ENCODE assay signal across 7 cellular contexts in genomic region chr12:96501139-96501741, GRCh38. TPM values are rescaled to one million over a fixed set of nuclear protein-coding genes. Genes with fewer than 3 reads are reported as not detected.
DNase-seq lines count a peak whose midpoint lies in the region; ATAC-seq and TF ChIP-seq lines count a peak whose summit lies in the region.

No MANE protein-coding gene starts in this region.

- peak in 1 of 4 donors; percentile 26 for TF ChIP-seq POLR2A in esophagus squamous epithelium (IDR thresholded peaks at IDR 0.05)

- H3K9me3 ChIP-seq in esophagus squamous epithelium (no peaks in the 10 kb centered on the region), parathyroid adenoma (ENCODE audit: control insufficient read depth, low read length) (no peaks in the 10 kb centered on the region)

- H3K4me2 ChIP-seq in parathyroid adenoma (ENCODE audit: low read length), result no peak overlapping the region

- no peak overlapping the region for H3K9ac ChIP-seq in parathyroid adenoma

- ATAC-seq in GM18499 (IDR thresholded peaks at IDR 0.05; ENCODE audit: insufficient read depth, unreplicated experiment) (peak; percentile 61), GM21786 (IDR thresholded peaks at IDR 0.05; ENCODE audit: unreplicated experiment) (peak; percentile 79)

- no peaks in the 10 kb centered on the region for H3K36me3 ChIP-seq in esophagus squamous epithelium
- no peaks in the 10 kb centered on the region for H3K36me3 ChIP-seq in parathyroid adenoma (ENCODE audit: control insufficient read depth, insufficient read depth, low read length)

- no peaks in the 10 kb centered on the region for H3K27me3 ChIP-seq in esophagus squamous epithelium
- no peaks in the 10 kb centered on the region for H3K27me3 ChIP-seq in parathyroid adenoma (ENCODE audit: control insufficient read depth, insufficient read depth, low read length)

- H3K4me3 ChIP-seq in esophagus squamous epithelium (no peak overlapping the region), parathyroid adenoma (ENCODE audit: low read depth, low read length) (no peak overlapping the region)

- DNase-seq in KBM-7 (peak; percentile 52), esophagus squamous epithelium (lab: John Stamatoyannopoulos, UW) (peak; percentile 16), GM19240 (ENCODE audit: insufficient read length, low spot score) (no peak)
- peak; percentile 18 for DNase-seq in activated CD4-positive, alpha-beta T cell treated with anti-CD3 and anti-CD28 coated beads for 1 hour

- H3K27ac ChIP-seq in esophagus squamous epithelium, result peak overlapping the region; percentile 70 to 83 (median 80)
- peak overlapping the region; percentile 53 for H3K27ac ChIP-seq in parathyroid adenoma

- TF ChIP-seq CTCF in esophagus squamous epithelium (IDR thresholded peaks at IDR 0.05) (no peak), parathyroid adenoma (IDR thresholded peaks at IDR 0.05) (no peak)

- H3K4me1 ChIP-seq in esophagus squamous epithelium (peaks cover 0 to 32% (median 11%) of the 10 kb centered on the region in 3 donors), parathyroid adenoma (no peaks in the 10 kb centered on the region)

- 16 to 34% methylated on average over 5 of the region's 5 CpGs for WGBS in esophagus squamous epithelium, 2 donors

- H2AFZ ChIP-seq in parathyroid adenoma, result no peak overlapping the region

- intact Hi-C loops in esophagus squamous epithelium (cut with DNase I), result no loop called here

- in situ Hi-C loops in KBM-7 (cut with MboI; ENCODE audit: low pct_unique_long_range_greater_than_20kb, low sequenced_read_pairs), result no loop called here

- H3K79me2 ChIP-seq in parathyroid adenoma, result no peaks in the 10 kb centered on the region

RNA-seq across cellular contexts. Expression of gene CFAP54, which starts 11.9 kb away (rescaled TPM):
- total RNA-seq in esophagus squamous epithelium, result under 1 TPM in 3 of 4 donors, not detected in 1; 0.22 to 0.62 (median 0.57) TPM
